ENCODE assay signal across 20 cellular contexts in the genomic region with DNA sequence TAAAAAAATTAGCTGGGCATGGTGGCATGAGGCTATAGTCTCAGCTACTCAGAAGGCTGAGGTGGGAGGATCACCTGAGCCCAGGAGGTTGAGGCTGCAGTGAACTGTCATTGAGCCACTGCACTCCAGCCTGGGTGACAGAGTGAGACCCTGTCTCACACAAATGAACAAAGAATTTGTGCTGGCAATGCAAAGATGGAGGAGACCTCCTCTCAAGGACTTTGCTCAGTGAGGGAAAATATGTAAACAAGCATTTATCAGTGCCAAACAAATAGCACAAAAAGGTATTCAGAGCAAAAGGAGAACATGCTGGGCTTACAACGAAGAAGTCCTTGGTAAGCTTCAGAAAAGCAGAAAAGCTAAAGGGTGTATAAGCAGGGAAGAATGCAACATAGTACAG.
DNase-seq lines count a peak whose midpoint lies in the region; ATAC-seq, FAIRE-seq and TF ChIP-seq lines count a peak whose summit lies in the region.
"Had no signal": no experiment of that assay in that cellular context is flagged by ENCODE, and none has a peak within 500 bp of the region (broad histone marks: within the 10 kb centered on the region; RNA-seq: fewer than 3 reads in every experiment).

No MANE protein-coding gene starts in this region.

- no peaks in the 10 kb centered on the region for H3K9me3 Mint-ChIP-seq in activated naive CD4-positive, alpha-beta T cell treated with anti-CD3 and anti-CD28 coated beads, Interleukin-2, amount 50 U/mL, for 24 hours
- H3K9me3 Mint-ChIP-seq in activated naive CD4-positive, alpha-beta T cell treated with anti-CD3 and anti-CD28 coated beads, Interleukin-2, amount 50 U/mL, for 72 hours, result peaks cover 0 to 4% of the 10 kb centered on the region in 2 donors
- no peaks in the 10 kb centered on the region for H3K9me3 Mint-ChIP-seq in WTC11
- no peaks in the 10 kb centered on the region for H3K9me3 Mint-ChIP-seq in chondrocyte (ENCODE audit: low read depth)

- ATAC-seq in activated naive CD4-positive, alpha-beta T cell treated with anti-CD3 and anti-CD28 coated beads, Interleukin-2, amount 50 U/mL, for 72 hours, result no peak
- ATAC-seq in WTC11 (no peak), HepG2 (peak; percentile 53), gastrocnemius medialis (no peak), HG03280 (IDR thresholded peaks at IDR 0.05; ENCODE audit: unreplicated experiment) (no peak)
- ATAC-seq: PC-3 had no signal

- peak; percentile 78 for FAIRE-seq in HepG2 (lab: Jason Lieb, UNC)
- FAIRE-seq: G401.6 had no signal

- H3K4me1 ChIP-seq in HepG2 (ENCODE audit: insufficient read depth, low read length) (peaks cover 94% of the 10 kb centered on the region), gastrocnemius medialis (peaks cover 38 to 40% of the 10 kb centered on the region in 2 donors)

- H2AFZ ChIP-seq in HepG2 (ENCODE audit: low read length), result no peak overlapping the region
- H2AFZ ChIP-seq: GM23248 had no signal

- peaks cover 3% of the 10 kb centered on the region for H3K27me3 Mint-ChIP-seq in activated naive CD4-positive, alpha-beta T cell treated with anti-CD3 and anti-CD28 coated beads, Interleukin-2, amount 50 U/mL, for 24 hours
- H3K27me3 Mint-ChIP-seq in WTC11 (ENCODE audit: low read depth) (no peaks in the 10 kb centered on the region), chondrocyte (ENCODE audit: low read depth) (no peaks in the 10 kb centered on the region)

- H3K27ac Mint-ChIP-seq in activated naive CD4-positive, alpha-beta T cell treated with anti-CD3 and anti-CD28 coated beads, Interleukin-2, amount 50 U/mL, for 24 hours, result peak overlapping the region; percentile 8
- no peak overlapping the region for H3K27ac Mint-ChIP-seq in activated naive CD4-positive, alpha-beta T cell treated with anti-CD3 and anti-CD28 coated beads, Interleukin-2, amount 50 U/mL, for 72 hours
- no peak overlapping the region for H3K27ac Mint-ChIP-seq in WTC11
- no peak overlapping the region for H3K27ac Mint-ChIP-seq in chondrocyte (ENCODE audit: unreplicated experiment)

- no peaks in the 10 kb centered on the region for H3K27me3 ChIP-seq in HepG2 (ENCODE audit: control insufficient read depth in 1 of 2, insufficient read depth in 2 of 2, low read length in 2 of 2)
- no peaks in the 10 kb centered on the region for H3K27me3 ChIP-seq in gastrocnemius medialis

- BruUV-seq in HepG2 (replicated peaks; lab: Mats Ljungman, UMichigan), result no TSS peak

- H3K4me3 ChIP-seq in HepG2 (replicated peaks in 1 of 3; ENCODE audit: insufficient read depth in 1 of 3, low read depth in 2 of 3, low read length in 3 of 3) (no peak overlapping the region; a peak in 1 of 6 replicates), gastrocnemius medialis (no peak overlapping the region), lower leg skin (ENCODE audit: low read depth, poor library complexity, severe bottlenecking) (no peak overlapping the region)
- H3K4me3 ChIP-seq: GM23248 had no signal

- H3K27ac ChIP-seq in HepG2 (ENCODE audit: extremely low read length, insufficient read depth, low read length) (peak overlapping the region; percentile 64), gastrocnemius medialis (peak overlapping the region in 3 of 4 donors; percentile 68 to 76 (median 71))
- H3K27ac ChIP-seq: GM23248 had no signal

- no peak for TF ChIP-seq RAD21 in HepG2 (CRISPR knock-in tag; IDR thresholded peaks at IDR 0.05)

- no peaks in the 10 kb centered on the region for H3K36me3 ChIP-seq in HepG2 (replicated peaks in 1 of 2; ENCODE audit: control insufficient read depth in 1 of 2, insufficient read depth in 2 of 2, low read length in 2 of 2)
- H3K36me3 ChIP-seq in gastrocnemius medialis, result no peaks in the 10 kb centered on the region

- peaks cover 44% of the 10 kb centered on the region for H3K79me2 ChIP-seq in HepG2 (ENCODE audit: insufficient read depth, low read length)

- no peak for TF ChIP-seq POLR2A in HepG2 (IDR thresholded peaks at IDR 0.05; ENCODE audit: insufficient read depth in 1 of 2, low read depth in 2 of 2, low read length in 2 of 2)
- no peak for TF ChIP-seq POLR2A in gastrocnemius medialis (IDR thresholded peaks at IDR 0.05)
- TF ChIP-seq POLR2A in lower leg skin (IDR thresholded peaks at IDR 0.05), result no peak

- POLR2A ChIA-PET in WTC11 (lab: Charles Lee), result no interaction called here
- POLR2A ChIA-PET in HepG2 (lab: Yijun Ruan, JAX), result interaction anchor here (0.7 to 6.5 kb wide), 6 partner anchors 11 to 113 kb away, joined by 3 to 114 read pairs (median 4); a partner anchor contains a TSS

- CTCF ChIA-PET in WTC11 (lab: Charles Lee), result no interaction called here
- CTCF ChIA-PET in HepG2 (lab: Yijun Ruan, JAX; ENCODE audit: low intra/inter-chr PET ratio, low total read pairs), result no interaction called here

- H3K36me3 Mint-ChIP-seq in activated naive CD4-positive, alpha-beta T cell treated with anti-CD3 and anti-CD28 coated beads, Interleukin-2, amount 50 U/mL, for 24 hours, result no peaks in the 10 kb centered on the region
- peaks cover 0 to 6% of the 10 kb centered on the region in 2 donors for H3K36me3 Mint-ChIP-seq in activated naive CD4-positive, alpha-beta T cell treated with anti-CD3 and anti-CD28 coated beads, Interleukin-2, amount 50 U/mL, for 72 hours
- H3K36me3 Mint-ChIP-seq in WTC11 (no peaks in the 10 kb centered on the region), chondrocyte (ENCODE audit: low read depth) (no peaks in the 10 kb centered on the region)

- intact Hi-C loops in HepG2 (cut with micrococcal nuclease; ENCODE audit: unreplicated experiment), result no loop called here
- intact Hi-C loops in gastrocnemius medialis (cut with DNase I; ENCODE audit: low total_unique reads), result no loop called here
- intact Hi-C loops in lower leg skin (cut with DNase I; ENCODE audit: low total_unique reads), result no loop called here

- H3K4me1 Mint-ChIP-seq in activated naive CD4-positive, alpha-beta T cell treated with anti-CD3 and anti-CD28 coated beads, Interleukin-2, amount 50 U/mL, for 24 hours, result peaks cover 25% of the 10 kb centered on the region
- H3K4me1 Mint-ChIP-seq in WTC11 (peaks cover 24% of the 10 kb centered on the region), chondrocyte (ENCODE audit: low read depth) (no peaks in the 10 kb centered on the region)

- H3K9me3 ChIP-seq in HepG2 (ENCODE audit: low read length) (no peaks in the 10 kb centered on the region), gastrocnemius medialis (no peaks in the 10 kb centered on the region)

- in situ Hi-C loops in HepG2 (cut with HindIII; ENCODE audit: extremely low pct_ligation_motif_present, low pct_unique_long_range_greater_than_20kb) (no loop called here), gastrocnemius medialis (cut with MboI; ENCODE audit: low sequenced_read_pairs in 4 of 4) (no loop called here)

- H4K20me1 ChIP-seq in HepG2 (ENCODE audit: insufficient read depth, low read length), result no peaks in the 10 kb centered on the region

- peak overlapping the region; percentile 21 for H3K9ac ChIP-seq in HepG2 (ENCODE audit: insufficient read depth, low read depth, low read length)
- H3K9ac ChIP-seq: GM23248 had no signal

- 0% methylated on average over 1 of the region's 1 CpG for WGBS in HepG2 (ENCODE audit: low lambda C conversion rate)
- WGBS in lower leg skin, 2 donors, result 77 to 81% methylated on average over 1 of the region's 1 CpG

- no peak for DNase-seq in activated naive CD4-positive, alpha-beta T cell treated with anti-CD3 and anti-CD28 coated beads, Interleukin-2, amount 50 U/mL, for 72 hours (ENCODE audit: low spot score in 2 of 2)
- DNase-seq in WTC11 (ENCODE audit: low spot score) (no peak), HepG2 (ENCODE audit: low spot score) (peak; percentile 83), gastrocnemius medialis (no peak), chondrocyte (ENCODE audit: low spot score) (no peak), lower leg skin (ENCODE audit: low spot score in 2 of 2) (no peak)
- DNase-seq: COR-L47, GM23248, H7, Kasumi-1, NCI-H1092 treated with DMSO at 0.1 percent for 48 hours, NCI-H1436, NCI-H187 treated with DMSO at 0.1 percent for 48 hours, NCI-H2171 treated with DMSO at 0.1 percent for 48 hours, NCI-H524, NCI-H748 treated with DMSO at 0.1 percent for 48 hours, PC-3 had no signal

- TF ChIP-seq EP300 in HepG2 (IDR thresholded peaks at IDR 0.05; ENCODE audit: low read depth in 2 of 2, low read length in 2 of 2) (peak in 1 of 2 experiments; percentile 83; a peak in 2 of 4 replicates), HepG2 (CRISPR knock-in tag; IDR thresholded peaks at IDR 0.05; ENCODE audit: borderline replicate concordance) (0 out of 2 replicates have a peak, but pooled peaks have one; percentile 45)

- H3K4me3 Mint-ChIP-seq in activated naive CD4-positive, alpha-beta T cell treated with anti-CD3 and anti-CD28 coated beads, Interleukin-2, amount 50 U/mL, for 24 hours, result no peak overlapping the region
- H3K4me3 Mint-ChIP-seq in WTC11 (no peak overlapping the region), chondrocyte (ENCODE audit: unreplicated experiment) (no peak overlapping the region)

- peak overlapping the region; percentile 49 for H3K4me2 ChIP-seq in HepG2 (ENCODE audit: low read depth, low read length)

- TF ChIP-seq CTCF in WTC11 (IDR thresholded peaks at IDR 0.05), result no peak
- TF ChIP-seq CTCF in HepG2 (CRISPR knock-in tag; IDR thresholded peaks at IDR 0.05), result no peak
- TF ChIP-seq CTCF in gastrocnemius medialis (IDR thresholded peaks at IDR 0.05 in 4 of 5, conservative IDR thresholded peaks at IDR 0.05 in 1 of 5), result no peak
- no peak for TF ChIP-seq CTCF in chondrocyte (IDR thresholded peaks at IDR 0.05)
- TF ChIP-seq CTCF in lower leg skin (IDR thresholded peaks at IDR 0.05), result no peak

TF ChIP-seq in WTC11, 78 proteins besides CTCF, POLR2A, EP300 and RAD21 (continues in another document):
- TF ChIP-seq FOXJ3 (CRISPR knock-in tag; IDR thresholded peaks at IDR 0.05; ENCODE audit: borderline replicate concordance), result no peak

TF ChIP-seq in HepG2, 621 proteins besides CTCF, POLR2A, EP300 and RAD21 (continues in another document):
- peak; percentile 74 for TF ChIP-seq IRF2 (CRISPR knock-in tag; IDR thresholded peaks at IDR 0.05)
- peak; percentile 38; the same call in 1 of the 2 replicates for TF ChIP-seq TBX2 (CRISPR knock-in tag; IDR thresholded peaks at IDR 0.05; ENCODE audit: borderline replicate concordance)
- TF ChIP-seq PITX1 (CRISPR knock-in tag; IDR thresholded peaks at IDR 0.05), result peak; percentile 49
- TF ChIP-seq ZNF614 (CRISPR knock-in tag; IDR thresholded peaks at IDR 0.05; ENCODE audit: borderline replicate concordance), result peak; percentile 70; the same call in 1 of the 2 replicates
- TF ChIP-seq RCOR2 (CRISPR knock-in tag; IDR thresholded peaks at IDR 0.05), result peak; percentile 58; the same call in 1 of the 2 replicates
- peak; percentile 71 for TF ChIP-seq MAFF (IDR thresholded peaks at IDR 0.05; ENCODE audit: low read depth, low read length)
- TF ChIP-seq ARHGAP35 (CRISPR knock-in tag; IDR thresholded peaks at IDR 0.05; ENCODE audit: borderline replicate concordance), result no peak
- TF ChIP-seq GATAD1 (CRISPR knock-in tag; IDR thresholded peaks at IDR 0.05), result no peak
- peak; percentile 58 for TF ChIP-seq ELF3 (CRISPR knock-in tag; IDR thresholded peaks at IDR 0.05)
- TF ChIP-seq ZNF124 (CRISPR knock-in tag; IDR thresholded peaks at IDR 0.05), result no peak
- no peak for TF ChIP-seq SCMH1 (CRISPR knock-in tag; IDR thresholded peaks at IDR 0.05; ENCODE audit: borderline replicate concordance)
- TF ChIP-seq ZNF777 (CRISPR knock-in tag; IDR thresholded peaks at IDR 0.05), result no peak
- peak in 1 of 2 experiments; percentile 56; a peak in 1 of 4 replicates for TF ChIP-seq KLF16 (CRISPR knock-in tag; IDR thresholded peaks at IDR 0.05)
